In the genomic region with DNA sequence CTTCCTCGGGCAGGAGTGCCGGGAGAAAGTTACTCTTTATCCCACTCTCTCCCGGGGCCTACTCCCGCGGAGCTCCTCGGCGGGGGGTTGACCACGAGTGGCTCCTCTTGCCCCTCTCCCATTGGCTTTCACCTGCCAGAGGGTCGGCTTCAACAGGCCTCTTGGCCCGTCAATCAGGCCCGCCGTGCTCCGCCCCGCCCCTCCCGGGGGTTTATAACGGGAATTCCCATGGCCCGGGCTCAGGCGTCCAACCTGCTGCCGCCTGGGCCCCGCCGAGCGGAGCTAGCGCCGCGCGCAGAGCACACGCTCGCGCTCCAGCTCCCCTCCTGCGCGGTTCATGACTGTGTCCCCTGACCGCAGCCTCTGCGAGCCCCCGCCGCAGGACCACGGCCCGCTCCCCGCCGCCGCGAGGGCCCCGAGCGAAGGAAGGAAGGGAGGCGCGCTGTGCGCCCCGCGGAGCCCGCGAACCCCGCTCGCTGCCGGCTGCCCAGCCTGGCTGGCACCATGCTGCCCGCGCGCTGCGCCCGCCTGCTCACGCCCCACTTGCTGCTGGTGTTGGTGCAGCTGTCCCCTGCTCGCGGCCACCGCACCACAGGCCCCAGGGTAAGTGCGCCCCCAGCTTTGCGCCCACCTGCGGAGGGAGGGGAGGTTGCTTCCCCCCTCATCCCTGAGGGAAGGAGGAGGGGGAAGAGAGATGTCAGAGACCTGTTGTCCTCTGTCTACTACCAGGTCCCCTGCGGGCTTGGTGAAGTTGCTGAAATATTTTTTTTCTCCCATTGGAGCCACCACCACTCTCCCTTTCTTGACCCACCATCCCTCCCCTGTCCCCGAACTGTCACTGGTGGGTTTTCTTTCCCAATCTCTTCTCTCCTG, we compare ENCODE assay signal across 8 cellular contexts. TPM values are rescaled to one million over a fixed set of nuclear protein-coding genes. Genes with fewer than 3 reads are reported as not detected.
DNase-seq lines count a peak whose midpoint lies in the region; ATAC-seq and TF ChIP-seq lines count a peak whose summit lies in the region.

A gene with protein sequence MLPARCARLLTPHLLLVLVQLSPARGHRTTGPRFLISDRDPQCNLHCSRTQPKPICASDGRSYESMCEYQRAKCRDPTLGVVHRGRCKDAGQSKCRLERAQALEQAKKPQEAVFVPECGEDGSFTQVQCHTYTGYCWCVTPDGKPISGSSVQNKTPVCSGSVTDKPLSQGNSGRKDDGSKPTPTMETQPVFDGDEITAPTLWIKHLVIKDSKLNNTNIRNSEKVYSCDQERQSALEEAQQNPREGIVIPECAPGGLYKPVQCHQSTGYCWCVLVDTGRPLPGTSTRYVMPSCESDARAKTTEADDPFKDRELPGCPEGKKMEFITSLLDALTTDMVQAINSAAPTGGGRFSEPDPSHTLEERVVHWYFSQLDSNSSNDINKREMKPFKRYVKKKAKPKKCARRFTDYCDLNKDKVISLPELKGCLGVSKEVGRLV (plus strand): TSS at position 242 of the 873 bp plus-strand sequence. CDS start 263 bp downstream, at position 505.

- no peak within 1 kb of the TSS for H3K4me2 ChIP-seq in PC-9

- H3K4me1 ChIP-seq in PC-9 (replicated peaks; ENCODE audit: insufficient read depth): no peaks in the 10 kb centered on the region

- no peaks in the 10 kb centered on the region for H3K9me2 ChIP-seq in PC-9 (ENCODE audit: insufficient read depth)

- H3K9me3 ChIP-seq in AG04450 (ENCODE audit: control insufficient read depth, insufficient read depth, low read length) (no peaks in the 10 kb centered on the region), PC-9 (ENCODE audit: insufficient read depth, low read depth) (no peaks in the 10 kb centered on the region)

- peaks cover 7% of the 10 kb centered on the region for H3K27me3 ChIP-seq in AG04450 (ENCODE audit: control insufficient read depth, insufficient read depth, low read length)
- H3K27me3 ChIP-seq in PC-9 (ENCODE audit: insufficient read depth, low read depth): peaks cover 26% of the 10 kb centered on the region; the same call in 1 of the 2 replicates

- POLR2A ChIA-PET in AG04450 (lab: Yijun Ruan, JAX) (interaction anchor here (0.6 to 2.1 kb wide), 8 partner anchors 9 to 155 kb away, joined by 3 to 7 read pairs (median 3); partner anchors contain the start of gene SRSF5), PC-9 (lab: Charles Lee; ENCODE audit: unreplicated experiment) (no interaction called here)

- H3K36me3 ChIP-seq in PC-9 (ENCODE audit: low read depth): no peaks in the 10 kb centered on the region

- H3K27ac ChIP-seq in AG04450 (ENCODE audit: low read depth, low read length) (no peak within 1 kb of the TSS), PC-9 (no peak within 1 kb of the TSS)

- BruUV-seq in PC-9 (replicated peaks; lab: Mats Ljungman, UMichigan): no TSS peak

- intact Hi-C loops in PC-9 (cut with micrococcal nuclease; ENCODE audit: unreplicated experiment): no loop called here

- no peaks in the 10 kb centered on the region for H3F3A ChIP-seq in PC-9 (ENCODE audit: insufficient read depth, low read depth)

- no peaks in the 10 kb centered on the region for H3K79me2 ChIP-seq in PC-9 (ENCODE audit: low read depth)

- peak; percentile 52 for ATAC-seq in HG03342 (IDR thresholded peaks at IDR 0.05; ENCODE audit: unreplicated experiment)
- no peak for ATAC-seq in GM21825 (IDR thresholded peaks at IDR 0.05; ENCODE audit: unreplicated experiment)

- no peak for TF ChIP-seq CTCF in AG04450 (IDR thresholded peaks at IDR 0.05; ENCODE audit: low read depth, low read length)
- no peak for TF ChIP-seq CTCF in fibroblast of pulmonary artery (IDR thresholded peaks at IDR 0.05; ENCODE audit: low read length, missing control alignments)
- TF ChIP-seq CTCF in PC-9 (conservative IDR thresholded peaks at IDR 0.05): no peak

- H2AFZ ChIP-seq in PC-9: no peak within 1 kb of the TSS

- DNase-seq in AG04450 (ENCODE audit: low read depth, low spot score): peak; percentile 47
- DNase-seq in SK-MEL-5 (ENCODE audit: low read depth, low spot score): peak; percentile 42
- DNase-seq in fibroblast of pulmonary artery (ENCODE audit: low read depth): peak; percentile 14
- DNase-seq in occipital lobe (lab: John Stamatoyannopoulos, UW): peak; percentile 40
- DNase-seq in AG08395 (ENCODE audit: low spot score): no peak
- DNase-seq in PC-9: no peak

- CTCF ChIA-PET in AG04450 (lab: Charles Lee) (interaction anchor here (1.1 to 4.4 kb wide), 2 partner anchors 61 to 149 kb away, joined by 4 to 46 read pairs; no protein-coding TSS in a partner anchor), PC-9 (lab: Charles Lee) (no interaction called here)

- in situ Hi-C loops in SK-MEL-5 (cut with HindIII; ENCODE audit: low pct_unique_long_range_greater_than_20kb, low sequenced_read_pairs): no loop called here

- H3K4me3 ChIP-seq in AG04450 (ENCODE audit: low read depth, low read length) (peak within 1 kb of the TSS; percentile 70), fibroblast of pulmonary artery (replicated peaks; ENCODE audit: low read depth, low read length) (no peak within 1 kb of the TSS), PC-9 (no peak within 1 kb of the TSS)

- no peaks in the 10 kb centered on the region for H4K20me1 ChIP-seq in PC-9 (ENCODE audit: insufficient read depth)

RNA-seq across cellular contexts. Expression of the gene that starts here (rescaled TPM):
- 19.2 and 21.9 TPM in 2 replicates for polyA plus RNA-seq in AG04450 (2011; rRNA removed)
- polyA minus RNA-seq in AG04450 (2011; rRNA and poly(A)+ RNA removed): 15.6 and 16.3 TPM in 2 replicates
- total RNA-seq in SK-MEL-5 (2014; rRNA removed; shearing (Covaris generic)): 0.08 TPM in 1 of 2 replicates, not detected in the other
- polyA plus RNA-seq in SK-MEL-5 (2015; cell fraction: cytosol; rRNA removed): 0.30 and 0.43 TPM in 2 replicates
- polyA plus RNA-seq in SK-MEL-5 (2015; cell fraction: nucleus; rRNA removed): 0.11 and 0.22 TPM in 2 replicates
- total RNA-seq in occipital lobe (18.6 TPM), PC-9 (2021) (not detected in 2 replicates)

Comparison
In these comparisons a context has a peak if more than half of its experiments do, and no peak if none do; other contexts are left out.
1. RNA of the gene that starts here (total RNA-seq): 18.6 TPM in occipital lobe (single experiment); not detected in PC-9 and 0.08 TPM in SK-MEL-5; every median in the first group is over 10 times any median in the second.
2. Peak in DNase-seq in SK-MEL-5; RNA of the gene not detected or under 1 TPM.
3. DNase-seq: peak in AG04450 (single experiment), fibroblast of pulmonary artery (single experiment) and occipital lobe (single experiment); none in AG08395 (single experiment) and PC-9 (0 of 2).